Comparison of ENCODE assay signal across 27 cellular contexts in the genomic region with DNA sequence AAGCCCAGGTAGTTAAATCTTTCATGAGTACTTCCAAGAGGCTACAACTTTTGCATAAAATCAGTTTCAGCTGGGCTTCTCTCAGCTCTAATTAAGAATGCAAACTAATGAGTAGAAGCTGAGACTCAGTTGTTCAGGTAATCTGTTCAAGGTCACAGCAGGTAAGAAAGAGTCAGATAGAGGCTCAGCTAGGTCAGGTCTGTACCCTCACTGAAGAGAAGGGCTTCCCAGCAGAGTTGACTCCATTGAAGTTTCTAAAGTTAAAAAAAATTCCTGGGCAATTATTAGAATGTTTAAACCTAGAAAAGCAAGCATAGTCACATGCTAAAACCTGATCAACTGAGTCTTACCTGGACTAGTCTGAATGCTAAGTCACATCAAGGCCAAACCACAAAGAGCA.
"Had no signal": no experiment of that assay in that cellular context is flagged by ENCODE, and none has a peak within 500 bp of the region (broad histone marks: within the 10 kb centered on the region; RNA-seq: fewer than 3 reads in every experiment).

No MANE protein-coding gene starts in this region.

- H3K27ac Mint-ChIP-seq: dendritic cell treated with granulocyte-macrophage colony-stimulating factor and Interleukin-4, amounts not matched to agents 40 ng/mL and 50 ng/mL, for 4 days; effector memory CD8-positive, alpha-beta T cell; endodermal cell; mesothelial cell of epicardium had no signal

- ATAC-seq: effector memory CD8-positive, alpha-beta T cell; esophagus mucosa; gastrocnemius medialis; heart right ventricle; left cardiac atrium; left lung; left ventricle myocardium superior; lower lobe of right lung; mucosa of descending colon; naive thymus-derived CD8-positive, alpha-beta T cell had no signal

- H3K9me3 ChIP-seq: esophagus squamous epithelium, gastrocnemius medialis, heart right ventricle, left lung, lower lobe of right lung, mucosa of descending colon had no signal

- DNase-seq: cortex of kidney; effector CD8-positive, alpha-beta T cell; effector memory CD8-positive, alpha-beta T cell; endodermal cell; erythroblast; esophagus squamous epithelium; foreskin fibroblast; foreskin melanocyte; gastrocnemius medialis; glutamatergic neuron; head of caudate nucleus; heart right ventricle; hippocampal formation; left cardiac atrium; left lung; left ventricle myocardium superior; lower lobe of right lung; mesenchymal stem cell; mucosa of descending colon; naive B cell; naive thymus-derived CD8-positive, alpha-beta T cell had no signal

- H3K4me1 Mint-ChIP-seq: mesothelial cell of epicardium had no signal

- FAIRE-seq: endometrium, islet of Langerhans, keratinocyte had no signal

- H3K4me3 Mint-ChIP-seq: dendritic cell treated with granulocyte-macrophage colony-stimulating factor and Interleukin-4, amounts not matched to agents 40 ng/mL and 50 ng/mL, for 4 days; effector memory CD8-positive, alpha-beta T cell; endodermal cell; mesothelial cell of epicardium; naive B cell; naive thymus-derived CD8-positive, alpha-beta T cell had no signal
